Comparison of ENCODE assay signal across 9 cellular contexts in genomic region chr14:55707365-55707804, GRCh38.
A peak's percentile ranks its signal among the peaks of the same experiment; 100 is the strongest.
DNase-seq lines count a peak whose midpoint lies in the region; ATAC-seq and TF ChIP-seq lines count a peak whose summit lies in the region.
"Had no signal": no experiment of that assay in that cellular context is flagged by ENCODE, and none has a peak within 500 bp of the region (broad histone marks: within the 10 kb centered on the region; RNA-seq: fewer than 3 reads in every experiment).

No MANE protein-coding gene starts in this region.

- ATAC-seq in GM21619 (IDR thresholded peaks at IDR 0.05; ENCODE audit: unreplicated experiment) (no peak), HG03571 (IDR thresholded peaks at IDR 0.05; ENCODE audit: unreplicated experiment) (no peak)

- CTCF ChIA-PET in activated naive CD4-positive, alpha-beta T cell treated with anti-CD3 and anti-CD28 coated beads, Interleukin-2, amount 10 ng/mL, durations not matched to agents 7 days and 5 days (lab: Charles Lee) = no interaction called here

- DNase-seq in activated naive CD4-positive, alpha-beta T cell treated with anti-CD3 and anti-CD28 coated beads, Interleukin-2, amount 10 ng/mL, durations not matched to agents 7 days and 5 days = no peak
- DNase-seq in activated naive CD4-positive, alpha-beta T cell (lab: John Stamatoyannopoulos, UW) = no peak
- peak; percentile 17 for DNase-seq in NCI-H510A (lab: John Stamatoyannopoulos, UW)
- DNase-seq in cerebellum (ENCODE audit: low spot score) = peak; percentile 37
- peak; percentile 64 for DNase-seq in medulla oblongata (ENCODE audit: extremely low spot score)
- no peak for DNase-seq in lower leg skin (ENCODE audit: low spot score in 2 of 2)
- DNase-seq: activated naive CD8-positive, alpha-beta T cell treated with anti-CD3 and anti-CD28 coated beads, Interleukin-2, amount 10 ng/mL, durations not matched to agents 7 days and 5 days had no signal

- no peaks in the 10 kb centered on the region for H3K9me3 Mint-ChIP-seq in activated naive CD4-positive, alpha-beta T cell treated with anti-CD3 and anti-CD28 coated beads, Interleukin-2, amount 10 ng/mL, durations not matched to agents 7 days and 5 days
- H3K9me3 Mint-ChIP-seq: activated naive CD8-positive, alpha-beta T cell treated with anti-CD3 and anti-CD28 coated beads, Interleukin-2, amount 10 ng/mL, durations not matched to agents 7 days and 5 days had no signal

- no peak overlapping the region for H3K4me3 Mint-ChIP-seq in activated naive CD4-positive, alpha-beta T cell treated with anti-CD3 and anti-CD28 coated beads, Interleukin-2, amount 10 ng/mL, durations not matched to agents 7 days and 5 days
- H3K4me3 Mint-ChIP-seq: activated naive CD8-positive, alpha-beta T cell treated with anti-CD3 and anti-CD28 coated beads, Interleukin-2, amount 10 ng/mL, durations not matched to agents 7 days and 5 days had no signal

- H3K27ac Mint-ChIP-seq in activated naive CD4-positive, alpha-beta T cell treated with anti-CD3 and anti-CD28 coated beads, Interleukin-2, amount 10 ng/mL, durations not matched to agents 7 days and 5 days = peak overlapping the region; percentile 35
- H3K27ac Mint-ChIP-seq: activated naive CD8-positive, alpha-beta T cell treated with anti-CD3 and anti-CD28 coated beads, Interleukin-2, amount 10 ng/mL, durations not matched to agents 7 days and 5 days had no signal

- no peaks in the 10 kb centered on the region for H3K4me1 Mint-ChIP-seq in activated naive CD4-positive, alpha-beta T cell treated with anti-CD3 and anti-CD28 coated beads, Interleukin-2, amount 10 ng/mL, durations not matched to agents 7 days and 5 days
- H3K4me1 Mint-ChIP-seq: activated naive CD8-positive, alpha-beta T cell treated with anti-CD3 and anti-CD28 coated beads, Interleukin-2, amount 10 ng/mL, durations not matched to agents 7 days and 5 days had no signal

- H3K27me3 Mint-ChIP-seq in activated naive CD4-positive, alpha-beta T cell treated with anti-CD3 and anti-CD28 coated beads, Interleukin-2, amount 10 ng/mL, durations not matched to agents 7 days and 5 days = no peaks in the 10 kb centered on the region
- H3K27me3 Mint-ChIP-seq: activated naive CD8-positive, alpha-beta T cell treated with anti-CD3 and anti-CD28 coated beads, Interleukin-2, amount 10 ng/mL, durations not matched to agents 7 days and 5 days had no signal

- TF ChIP-seq POLR2A in lower leg skin (IDR thresholded peaks at IDR 0.05) = no peak

- no peaks in the 10 kb centered on the region for H3K36me3 Mint-ChIP-seq in activated naive CD4-positive, alpha-beta T cell treated with anti-CD3 and anti-CD28 coated beads, Interleukin-2, amount 10 ng/mL, durations not matched to agents 7 days and 5 days
- H3K36me3 Mint-ChIP-seq: activated naive CD8-positive, alpha-beta T cell treated with anti-CD3 and anti-CD28 coated beads, Interleukin-2, amount 10 ng/mL, durations not matched to agents 7 days and 5 days had no signal

- peak in 1 of 3 donors; percentile 23 for TF ChIP-seq CTCF in lower leg skin (IDR thresholded peaks at IDR 0.05)

- H3K4me3 ChIP-seq in lower leg skin (ENCODE audit: low read depth, poor library complexity, severe bottlenecking) = no peak overlapping the region

- intact Hi-C loops in lower leg skin (cut with DNase I; ENCODE audit: low total_unique reads) = loop anchor here (10.0 kb wide), 1 partner anchor 767 kb away; no protein-coding TSS in a partner anchor

- WGBS in lower leg skin, 2 donors = 13 to 19% methylated on average over 6 of the region's 6 CpGs

Comparison
In these comparisons a context has a peak if more than half of its experiments do, and no peak if none do; other contexts are left out.
1. DNase-seq: peak in NCI-H510A (single experiment), cerebellum (single experiment) and medulla oblongata (single experiment); none in activated naive CD4-positive, alpha-beta T cell treated with anti-CD3 and anti-CD28 coated beads, Interleukin-2, amount 10 ng/mL, durations not matched to agents 7 days and 5 days (single experiment), activated naive CD4-positive, alpha-beta T cell (0 of 4) and lower leg skin (0 of 2).